ENCODE assay signal across 12 cellular contexts in the genomic region with DNA sequence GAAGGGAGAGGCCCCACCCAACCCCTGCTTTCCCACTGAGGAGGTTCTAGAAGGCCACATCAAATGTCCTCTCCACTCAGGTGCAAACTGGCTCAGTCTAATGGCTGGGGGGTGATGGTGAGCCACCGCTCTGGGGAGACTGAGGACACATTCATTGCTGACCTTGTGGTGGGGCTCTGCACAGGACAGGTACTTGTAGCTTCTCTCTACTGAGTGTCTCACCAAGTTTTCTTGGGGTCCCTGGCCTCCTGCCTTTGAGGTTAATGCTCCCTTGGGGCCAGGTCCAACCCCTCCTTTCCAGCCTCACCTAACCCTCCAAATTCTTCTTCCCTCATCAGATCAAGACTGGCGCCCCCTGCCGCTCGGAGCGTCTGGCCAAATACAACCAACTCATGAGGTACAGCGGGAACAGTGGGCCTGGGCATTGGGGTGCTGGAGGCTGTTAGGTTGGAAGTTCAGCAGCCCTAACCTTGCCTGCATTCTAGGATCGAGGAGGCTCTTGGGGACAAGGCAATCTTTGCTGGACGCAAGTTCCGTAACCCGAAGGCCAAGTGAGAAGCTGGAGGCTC. TPM values are rescaled to one million over a fixed set of nuclear protein-coding genes. Genes with fewer than 3 reads are reported as not detected.
DNase-seq lines count a peak whose midpoint lies in the region; ATAC-seq and TF ChIP-seq lines count a peak whose summit lies in the region.
"Had no signal": no experiment of that assay in that cellular context is flagged by ENCODE, and none has a peak within 500 bp of the region (broad histone marks: within the 10 kb centered on the region; RNA-seq: fewer than 3 reads in every experiment).

No MANE protein-coding gene starts in this region.

- H3K36me3 Mint-ChIP-seq in activated T-cell treated with anti-CD3 and anti-CD28 coated beads, Interleukin-2, amount 50 U/mL, for 4 hours (ENCODE audit: insufficient read depth) = peaks cover 16% of the 10 kb centered on the region

- no peaks in the 10 kb centered on the region for H3K27me3 Mint-ChIP-seq in activated T-cell treated with anti-CD3 and anti-CD28 coated beads, Interleukin-2, amount 50 U/mL, for 4 hours (ENCODE audit: low read depth)

- DNase-seq in H7 (peak; percentile 77), left ventricle myocardium superior (peak; percentile 63), NCI-H146 (lab: John Stamatoyannopoulos, UW) (no peak), NCI-H2171 treated with DMSO at 0.1 percent for 48 hours (lab: John Stamatoyannopoulos, UW) (no peak)
- peak; percentile 44 for DNase-seq in activated T-cell treated with anti-CD3 and anti-CD28 coated beads, Interleukin-2, amount 50 U/mL, for 4 hours
- DNase-seq: NCI-H1417 treated with DMSO at 0.1 percent for 48 hours had no signal

- intact Hi-C loops in left ventricle myocardium superior (cut with micrococcal nuclease) = no loop called here

- peaks cover 2% of the 10 kb centered on the region; the same call in 1 of the 2 replicates for H3K36me3 ChIP-seq in H7 (replicated peaks; ENCODE audit: control insufficient read depth, insufficient read depth, low read length)

- no peak overlapping the region for H3K27ac ChIP-seq in 22Rv1
- H3K27ac ChIP-seq: C4-2B, parathyroid adenoma had no signal

- no peaks in the 10 kb centered on the region for H3K27me3 ChIP-seq in H7 (ENCODE audit: control insufficient read depth, insufficient read depth, low read length)

- TF ChIP-seq CTCF in 22Rv1 (IDR thresholded peaks at IDR 0.05) = peak; percentile 37

- H3K9me3 Mint-ChIP-seq in activated T-cell treated with anti-CD3 and anti-CD28 coated beads, Interleukin-2, amount 50 U/mL, for 4 hours = no peaks in the 10 kb centered on the region
- H3K9me3 Mint-ChIP-seq: T-helper 1 cell treated with Interleukin-12 subunit alpha and Interleukin-12 subunit beta and Interleukin-4 antibody, amounts not matched to agents 30 μg/mL and 1 μg/mL, for 36 hours had no signal

- no peak overlapping the region for H3K4me3 ChIP-seq in H7 (ENCODE audit: insufficient read depth, low read depth, low read length)

- no peak overlapping the region for H3K4me3 Mint-ChIP-seq in activated T-cell treated with anti-CD3 and anti-CD28 coated beads, Interleukin-2, amount 50 U/mL, for 4 hours
- H3K4me3 Mint-ChIP-seq: T-helper 1 cell treated with Interleukin-12 subunit alpha and Interleukin-12 subunit beta and Interleukin-4 antibody, amounts not matched to agents 30 μg/mL and 1 μg/mL, for 36 hours had no signal

- peak in 1 of 2 donors; percentile 40 for ATAC-seq in activated T-cell treated with anti-CD3 and anti-CD28 coated beads, Interleukin-2, amount 50 U/mL, for 4 hours
- ATAC-seq in left ventricle myocardium superior (no peak), GM18511 (IDR thresholded peaks at IDR 0.05; ENCODE audit: unreplicated experiment) (no peak), GM19035 (IDR thresholded peaks at IDR 0.05; ENCODE audit: unreplicated experiment) (no peak)

- H3K4me1 Mint-ChIP-seq in activated T-cell treated with anti-CD3 and anti-CD28 coated beads, Interleukin-2, amount 50 U/mL, for 4 hours (ENCODE audit: low read depth) = peaks cover 7% of the 10 kb centered on the region

RNA-seq across cellular contexts. Expression of a gene that starts 5.7 kb away (rescaled TPM):
- 24.2 and 25.7 TPM in 2 replicates for total RNA-seq in H7 (2014; rRNA removed; shearing (Covaris generic))
- total RNA-seq in activated T-cell treated with anti-CD3 and anti-CD28 coated beads, Interleukin-2, amount 50 U/mL, for 4 hours = 10 to 100 TPM; 25.8 to 26.9 (median 26.0) TPM
- total RNA-seq in left ventricle myocardium superior = 670 TPM

RNA-seq across cellular contexts. Expression of a gene that starts 8.2 kb away (rescaled TPM):
- total RNA-seq in H7 (2014; rRNA removed; shearing (Covaris generic)) = 1,296 and 1,480 TPM in 2 replicates
- 1,000 to 10,000 TPM; 1,652 to 1,716 (median 1,674) TPM for total RNA-seq in activated T-cell treated with anti-CD3 and anti-CD28 coated beads, Interleukin-2, amount 50 U/mL, for 4 hours
- 193 TPM for total RNA-seq in left ventricle myocardium superior

RNA-seq across cellular contexts. Expression of a gene that starts 11.0 kb away (rescaled TPM):
- 103 and 105 TPM in 2 replicates for total RNA-seq in H7 (2014; rRNA removed; shearing (Covaris generic))
- total RNA-seq in activated T-cell treated with anti-CD3 and anti-CD28 coated beads, Interleukin-2, amount 50 U/mL, for 4 hours = 10 to 100 TPM; 47.7 to 67.4 (median 56.9) TPM
- 151 TPM for total RNA-seq in left ventricle myocardium superior

RNA-seq across cellular contexts. Expression of a gene that starts 16.5 kb away (rescaled TPM):
- 67.0 and 87.6 TPM in 2 replicates for total RNA-seq in H7 (2014; rRNA removed; shearing (Covaris generic))
- total RNA-seq in activated T-cell treated with anti-CD3 and anti-CD28 coated beads, Interleukin-2, amount 50 U/mL, for 4 hours = 100 to 1,000 TPM; 121 to 140 (median 129) TPM
- 104 TPM for total RNA-seq in left ventricle myocardium superior

RNA-seq across cellular contexts. Expression of a gene that starts 16.7 kb away (rescaled TPM):
- total RNA-seq in H7 (2014; rRNA removed; shearing (Covaris generic)) = 143 and 169 TPM in 2 replicates
- 100 to 1,000 TPM in 1 of 3 donors, 10 to 100 TPM in 2; 89.7 to 102 (median 98.1) TPM for total RNA-seq in activated T-cell treated with anti-CD3 and anti-CD28 coated beads, Interleukin-2, amount 50 U/mL, for 4 hours
- total RNA-seq in left ventricle myocardium superior = 246 TPM

Comparison
In these comparisons a context has a peak if more than half of its experiments do, and no peak if none do; other contexts are left out.
1. DNase-seq: peak in H7 (single experiment), activated T-cell treated with anti-CD3 and anti-CD28 coated beads, Interleukin-2, amount 50 U/mL, for 4 hours (single experiment) and left ventricle myocardium superior (single experiment); none in NCI-H146 (single experiment) and NCI-H2171 treated with DMSO at 0.1 percent for 48 hours (single experiment).
2. RNA of a gene that starts 5.7 kb away (total RNA-seq): 670 TPM in left ventricle myocardium superior (single experiment); 25.8 to 26.9 TPM in activated T-cell treated with anti-CD3 and anti-CD28 coated beads, Interleukin-2, amount 50 U/mL, for 4 hours and 24.2 to 25.7 TPM in H7; every median in the first group is over 10 times any median in the second.